Comparison of ENCODE assay signal across 24 cellular contexts in genomic region chr13:53042897-53043296, GRCh38. TPM values are rescaled to one million over a fixed set of nuclear protein-coding genes. Genes with fewer than 3 reads are reported as not detected.
"Had no signal": no experiment of that assay in that cellular context is flagged by ENCODE, and none has a peak within 500 bp of the region (broad histone marks: within the 10 kb centered on the region; RNA-seq: fewer than 3 reads in every experiment).

No MANE protein-coding gene starts in this region.

- H3K4me3 Mint-ChIP-seq: activated CD4-positive, alpha-beta T cell treated with anti-CD3 and anti-CD28 coated beads for 36 hours; activated naive CD4-positive, alpha-beta T cell treated with anti-CD3 and anti-CD28 coated beads for 36 hours; activated naive CD8-positive, alpha-beta T cell treated with anti-CD3 and anti-CD28 coated beads for 36 hours; activated T-cell treated with anti-CD3 and anti-CD28 coated beads, Interleukin-2, amount 50 U/mL, for 72 hours; dendritic cell treated with granulocyte-macrophage colony-stimulating factor and Interleukin-4, amounts not matched to agents 40 ng/mL and 50 ng/mL, for 4 days; nephron progenitor cell; T-helper 2 cell treated with Interferon-gamma antibody and Interleukin-4, amounts not matched to agents 5 μg/mL and 100 μg/mL, for 36 hours had no signal

- H3K27me3 Mint-ChIP-seq: activated naive CD8-positive, alpha-beta T cell treated with anti-CD3 and anti-CD28 coated beads for 36 hours; dendritic cell treated with granulocyte-macrophage colony-stimulating factor and Interleukin-4, amounts not matched to agents 40 ng/mL and 50 ng/mL, for 4 days had no signal

- H3K27me3 ChIP-seq: esophagus squamous epithelium, spleen, tibial nerve had no signal

- H3K4me1 ChIP-seq: parathyroid adenoma, psoas muscle, spleen had no signal

- DNase-seq: activated CD4-positive, alpha-beta T cell treated with anti-CD3 and anti-CD28 coated beads for 36 hours; activated CD4-positive, alpha-beta T cell treated with anti-CD3 and anti-CD28 coated beads, Interleukin-2, amount 50 U/mL, for 4 hours; activated CD4-positive, CD25-positive, alpha-beta regulatory T cell; activated effector memory CD4-positive, alpha-beta T cell treated with anti-CD3 and anti-CD28 coated beads, Interleukin-2, amount 50 U/mL, for 16 hours; activated naive CD4-positive, alpha-beta T cell treated with anti-CD3 and anti-CD28 coated beads for 36 hours; activated naive CD8-positive, alpha-beta T cell treated with anti-CD3 and anti-CD28 coated beads for 36 hours; activated T-cell treated with anti-CD3 and anti-CD28 coated beads for 4 hours; activated T-cell treated with anti-CD3 and anti-CD28 coated beads, Interleukin-2, amount 50 U/mL, for 72 hours; central memory CD4-positive, alpha-beta T cell; esophagus squamous epithelium; nephron progenitor cell; occipital lobe; psoas muscle; spleen; stimulated activated naive CD4-positive, alpha-beta T cell; T-helper 1 cell had no signal

- H3K36me3 Mint-ChIP-seq: activated naive CD8-positive, alpha-beta T cell treated with anti-CD3 and anti-CD28 coated beads for 36 hours had no signal

- H3K9ac ChIP-seq: parathyroid adenoma had no signal

- ATAC-seq: activated CD4-positive, alpha-beta T cell treated with anti-CD3 and anti-CD28 coated beads for 36 hours; activated T-cell treated with anti-CD3 and anti-CD28 coated beads, Interleukin-2, amount 50 U/mL, for 72 hours; left lobe of liver; psoas muscle had no signal

- H3K27ac Mint-ChIP-seq: activated CD4-positive, alpha-beta T cell treated with anti-CD3 and anti-CD28 coated beads for 36 hours; activated naive CD4-positive, alpha-beta T cell treated with anti-CD3 and anti-CD28 coated beads for 36 hours; activated naive CD8-positive, alpha-beta T cell treated with anti-CD3 and anti-CD28 coated beads for 36 hours; activated T-cell treated with anti-CD3 and anti-CD28 coated beads, Interleukin-2, amount 50 U/mL, for 72 hours; dendritic cell treated with granulocyte-macrophage colony-stimulating factor and Interleukin-4, amounts not matched to agents 40 ng/mL and 50 ng/mL, for 4 days; nephron progenitor cell; T-helper 2 cell treated with Interferon-gamma antibody and Interleukin-4, amounts not matched to agents 5 μg/mL and 100 μg/mL, for 36 hours had no signal

- H2AFZ ChIP-seq: parathyroid adenoma had no signal

- H3K9me3 ChIP-seq: esophagus squamous epithelium, psoas muscle, spleen, tibial nerve had no signal

- H3K79me2 ChIP-seq: parathyroid adenoma had no signal

- H3K36me3 ChIP-seq: esophagus squamous epithelium, tibial nerve had no signal

- H3K27ac ChIP-seq: esophagus squamous epithelium, parathyroid adenoma, psoas muscle, spleen, tibial nerve had no signal

- H3K4me1 Mint-ChIP-seq: activated CD4-positive, alpha-beta T cell treated with anti-CD3 and anti-CD28 coated beads for 36 hours; activated naive CD8-positive, alpha-beta T cell treated with anti-CD3 and anti-CD28 coated beads for 36 hours had no signal

- H3K4me3 ChIP-seq: esophagus squamous epithelium, spleen had no signal

- H3K9me3 Mint-ChIP-seq: activated naive CD4-positive, alpha-beta T cell treated with anti-CD3 and anti-CD28 coated beads for 36 hours; activated naive CD8-positive, alpha-beta T cell treated with anti-CD3 and anti-CD28 coated beads for 36 hours; dendritic cell treated with granulocyte-macrophage colony-stimulating factor and Interleukin-4, amounts not matched to agents 40 ng/mL and 50 ng/mL, for 4 days; nephron progenitor cell; T-helper 2 cell treated with Interferon-gamma antibody and Interleukin-4, amounts not matched to agents 5 μg/mL and 100 μg/mL, for 36 hours had no signal

RNA-seq across cellular contexts. Expression of gene OLFM4, which starts 14.3 kb away (rescaled TPM):
- total RNA-seq: activated CD4-positive, alpha-beta T cell treated with anti-CD3 and anti-CD28 coated beads for 36 hours; activated naive CD4-positive, alpha-beta T cell treated with anti-CD3 and anti-CD28 coated beads for 36 hours; activated naive CD8-positive, alpha-beta T cell treated with anti-CD3 and anti-CD28 coated beads for 36 hours; activated T-cell treated with anti-CD3 and anti-CD28 coated beads, Interleukin-2, amount 50 U/mL, for 72 hours; astrocyte; lung microvascular endothelial cell had no signal
- polyA plus RNA-seq: keratinocyte had no signal
